In genomic region chr16:55369151-55369550, GRCh38 we compare ENCODE assay signal across 23 cellular contexts. TPM values are rescaled to one million over a fixed set of nuclear protein-coding genes. Genes with fewer than 3 reads are reported as not detected.
"Had no signal": no experiment of that assay in that cellular context is flagged by ENCODE, and none has a peak within 500 bp of the region (broad histone marks: within the 10 kb centered on the region; RNA-seq: fewer than 3 reads in every experiment).

No MANE protein-coding gene starts in this region.

- DNase-seq: cortex of kidney; dorsolateral prefrontal cortex; effector CD8-positive, alpha-beta T cell; heart left ventricle; hippocampal formation; left colon; left ventricle myocardium superior; mesendoderm; naive B cell; psoas muscle; retina; right lobe of liver; stimulated activated CD4-positive, alpha-beta T cell treated with anti-CD3 and anti-CD28 coated beads, Interleukin-4, amount 100 ng/mL, for 1 hour; stimulated activated CD8-positive, alpha-beta memory T cell treated with anti-CD3 and anti-CD28 coated beads, Interleukin-4, amount 100 ng/mL, for 48 hours; stimulated activated naive CD8-positive, alpha-beta T cell treated with anti-CD3 and anti-CD28 coated beads, Interleukin-15, Interleukin-2, amounts not matched to agents 100 U/mL and 50 U/mL, for 24 hours; transverse colon had no signal

- H3K4me1 ChIP-seq: parathyroid adenoma, right lobe of liver, transverse colon had no signal

- H3K36me3 ChIP-seq: heart left ventricle, right lobe of liver, transverse colon had no signal

- H3K4me3 ChIP-seq: dorsolateral prefrontal cortex, heart left ventricle, lung, psoas muscle, right lobe of liver, transverse colon had no signal

- H3K9ac ChIP-seq: parathyroid adenoma had no signal

- H3K27ac ChIP-seq: dorsolateral prefrontal cortex, parathyroid adenoma, psoas muscle, right lobe of liver, transverse colon had no signal

- H3K9me3 ChIP-seq: heart left ventricle, psoas muscle, right lobe of liver, transverse colon had no signal

- ATAC-seq: heart left ventricle; left colon; left ventricle myocardium superior; psoas muscle; right lobe of liver; stimulated activated effector memory CD8-positive, alpha-beta T cell treated with anti-CD3 and anti-CD28 coated beads, Interleukin-12 subunit alpha, Interleukin-12 subunit beta, amount 100 ng/mL, for 72 hours; stimulated activated naive CD8-positive, alpha-beta T cell treated with anti-CD3 and anti-CD28 coated beads, Interleukin-15, Interleukin-2, amounts not matched to agents 100 U/mL and 50 U/mL, for 24 hours had no signal

RNA-seq across cellular contexts. Expression of gene IRX6, which starts 45.1 kb away (rescaled TPM):
- total RNA-seq: fibroblast of lung, glomerular endothelial cell, left ventricle myocardium superior, right lobe of liver, temporal lobe, ureter had no signal
